1 cellular context compared by ENCODE assay signal in genomic region chr18:59744271-59744721, GRCh38.
TF ChIP-seq lines count a peak whose summit lies in the region.

No MANE protein-coding gene starts in this region.

TF ChIP-seq in IMR-90, 13 proteins besides CTCF, POLR2A, EP300 and RAD21:
- peak; percentile 75 for TF ChIP-seq FOS (IDR thresholded peaks at IDR 0.05; ENCODE audit: low read depth, low read length)
- TF ChIP-seq MAFK (IDR thresholded peaks at IDR 0.05; ENCODE audit: low read depth, low read length): no peak
- TF ChIP-seq CEBPB (IDR thresholded peaks at IDR 0.05; ENCODE audit: low read depth, low read length): peak; percentile 82
- TF ChIP-seq BHLHE40 (IDR thresholded peaks at IDR 0.05; ENCODE audit: low read depth, low read length): 0 out of 2 replicates have a peak, but pooled peaks have one; percentile 39
